In the genomic region with DNA sequence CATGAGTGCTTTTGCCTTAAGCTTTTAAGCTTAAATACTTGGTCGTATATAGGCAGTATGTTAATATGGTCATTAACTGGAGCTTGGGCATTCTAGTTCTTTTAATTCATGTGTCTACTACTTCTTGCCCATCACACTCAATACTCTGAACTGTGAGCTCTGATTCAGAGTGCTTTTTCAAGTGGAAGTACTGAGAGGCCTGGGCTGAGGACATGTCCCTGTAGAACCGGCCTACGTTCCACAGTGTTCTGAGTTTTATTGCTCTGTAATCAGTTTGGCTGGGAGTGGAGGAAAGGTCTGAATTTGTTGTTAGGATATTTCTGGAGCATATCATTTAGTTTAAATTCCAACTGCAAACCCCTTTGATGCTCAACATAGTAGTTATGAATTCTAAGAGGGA, we compare ENCODE assay signal across 9 cellular contexts.
"Had no signal": no experiment of that assay in that cellular context is flagged by ENCODE, and none has a peak within 500 bp of the region (broad histone marks: within the 10 kb centered on the region; RNA-seq: fewer than 3 reads in every experiment).

No MANE protein-coding gene starts in this region.

- H3K4me1 ChIP-seq: HAP-1 had no signal

- H3K27me3 Mint-ChIP-seq: IgD-negative memory B cell had no signal

- H3K36me3 ChIP-seq: HAP-1 had no signal

- H3K36me3 Mint-ChIP-seq: IgD-negative memory B cell had no signal

- H3K27ac Mint-ChIP-seq: HFFc6, IgD-negative memory B cell had no signal

- H3K27ac ChIP-seq: GM23248, HL-60 had no signal

- H3K4me3 ChIP-seq: GM23248, HAP-1 had no signal

- H3K4me1 Mint-ChIP-seq: IgD-negative memory B cell had no signal

- DNase-seq: GM23248, GOT3, H7, HFFc6 had no signal

- ATAC-seq: HCT116, HepG2 had no signal

- H3K4me3 Mint-ChIP-seq: HFFc6, IgD-negative memory B cell had no signal

- H3K9me3 ChIP-seq: HAP-1 had no signal
